32 cellular contexts compared by ENCODE assay signal in the genomic region with DNA sequence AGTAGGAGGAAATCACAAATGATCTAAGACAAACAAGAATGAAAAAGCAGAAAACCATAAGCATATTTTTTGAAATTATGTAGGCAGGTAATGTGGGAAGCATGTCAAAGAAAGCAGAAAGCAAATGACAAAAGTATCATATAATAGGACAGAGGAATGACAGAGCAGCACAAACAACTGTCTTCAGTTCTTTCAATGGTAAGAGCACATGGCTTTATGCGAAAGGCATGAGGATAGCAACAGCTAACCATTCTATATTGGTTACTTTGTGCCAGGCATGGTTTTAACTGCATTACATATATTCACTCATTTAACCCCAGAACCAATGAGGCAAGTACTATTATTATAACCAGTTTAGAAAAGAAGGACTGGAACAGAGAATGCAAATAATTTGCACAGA.
"Had no signal": no experiment of that assay in that cellular context is flagged by ENCODE, and none has a peak within 500 bp of the region (broad histone marks: within the 10 kb centered on the region; RNA-seq: fewer than 3 reads in every experiment).

No MANE protein-coding gene starts in this region.

- ATAC-seq: activated CD4-positive, alpha-beta T cell treated with anti-CD3 and anti-CD28 coated beads for 36 hours; activated CD4-positive, CD25-positive, alpha-beta regulatory T cell treated with anti-CD3 and anti-CD28 coated beads, Interleukin-2, amount 50 U/mL, for 24 hours; activated CD8-positive, alpha-beta memory T cell treated with anti-CD3 and anti-CD28 coated beads, Interleukin-2, amount 10 ng/mL, durations not matched to agents 7 days and 5 days; activated CD8-positive, alpha-beta T cell treated with anti-CD3 and anti-CD28 coated beads, Interleukin-2, amount 10 ng/mL, durations not matched to agents 7 days and 5 days; activated naive CD8-positive, alpha-beta T cell treated with anti-CD3 and anti-CD28 coated beads, Interleukin-2, amount 50 U/mL, for 24 hours; WTC11 had no signal

- H3K36me3 ChIP-seq: ascending aorta, cardiac muscle cell, WERI-Rb-1 had no signal

- DNase-seq: activated CD4-positive, alpha-beta memory T cell treated with anti-CD3 and anti-CD28 coated beads, Interleukin-2, amount 10 ng/mL, durations not matched to agents 7 days and 5 days; activated CD4-positive, alpha-beta T cell treated with anti-CD3 and anti-CD28 coated beads for 1 hour; activated CD4-positive, alpha-beta T cell treated with anti-CD3 and anti-CD28 coated beads for 36 hours; activated CD4-positive, alpha-beta T cell treated with anti-CD3 and anti-CD28 coated beads for 48 hours; activated CD4-positive, alpha-beta T cell treated with anti-CD3 and anti-CD28 coated beads, Interleukin-2, amount 10 ng/mL, durations not matched to agents 7 days and 5 days; activated CD4-positive, alpha-beta T cell treated with anti-CD3 and anti-CD28 coated beads, Interleukin-2, amount 50 U/mL, for 48 hours; activated CD4-positive, CD25-positive, alpha-beta regulatory T cell; activated CD8-positive, alpha-beta memory T cell treated with anti-CD3 and anti-CD28 coated beads for 24 hours; activated CD8-positive, alpha-beta memory T cell treated with anti-CD3 and anti-CD28 coated beads, Interleukin-2, amount 10 ng/mL, durations not matched to agents 7 days and 5 days; activated CD8-positive, alpha-beta memory T cell treated with anti-CD3 and anti-CD28 coated beads, Interleukin-2, amount 50 U/mL, for 48 hours; activated CD8-positive, alpha-beta T cell treated with anti-CD3 and anti-CD28 coated beads, Interleukin-2, amount 10 ng/mL, durations not matched to agents 7 days and 5 days; activated effector memory CD4-positive, alpha-beta T cell treated with Interleukin-2 at 50 U/mL for 16 hours; activated gamma-delta T cell; activated naive CD4-positive, alpha-beta T cell treated with anti-CD3 and anti-CD28 coated beads, Interleukin-2, amount 10 ng/mL, durations not matched to agents 7 days and 5 days; activated naive CD4-positive, alpha-beta T cell treated with Interleukin-2 at 50 U/mL for 16 hours; activated naive CD8-positive, alpha-beta T cell treated with anti-CD3 and anti-CD28 coated beads, Interleukin-2, amount 10 ng/mL, durations not matched to agents 7 days and 5 days; activated naive CD8-positive, alpha-beta T cell treated with anti-CD3 and anti-CD28 coated beads, Interleukin-2, amount 50 U/mL, for 24 hours; activated T-cell treated with anti-CD3 and anti-CD28 coated beads, Interleukin-2, amount 50 U/mL, for 24 hours; activated T-cell treated with anti-CD3 and anti-CD28 coated beads, Interleukin-2, amount 50 U/mL, for 48 hours; amygdala; anterior cingulate cortex; central memory CD4-positive, alpha-beta T cell; T-helper 1 cell; T-helper 2 cell; T-helper 9 cell; WERI-Rb-1 had no signal

- H3K4me3 ChIP-seq: ascending aorta, cardiac muscle cell had no signal

- FAIRE-seq: bronchial epithelial cell, TTC549 had no signal

- H3K27ac ChIP-seq: ascending aorta, cardiac muscle cell, WERI-Rb-1 had no signal

- H3K27me3 ChIP-seq: ascending aorta, cardiac muscle cell had no signal
